ENCODE assay signal across 1 cellular context in genomic region chr1:29854700-29855276, GRCh38.
A peak's percentile ranks its signal among the peaks of the same experiment; 100 is the strongest.
TF ChIP-seq lines count a peak whose summit lies in the region.

No MANE protein-coding gene starts in this region.

TF ChIP-seq in HEK293, 187 proteins besides CTCF, POLR2A, EP300 and RAD21 (continued from another document):
- no peak for TF ChIP-seq ZNF280D (tag by site-specific recombination; IDR thresholded peaks at IDR 0.05)
- TF ChIP-seq ZBTB20 (tag by site-specific recombination; IDR thresholded peaks at IDR 0.05): peak; percentile 32; the same call in 1 of the 2 replicates
- TF ChIP-seq SALL2 (tag by site-specific recombination; IDR thresholded peaks at IDR 0.05; ENCODE audit: borderline replicate concordance): no peak
- no peak for TF ChIP-seq WT1 (tag by site-specific recombination; IDR thresholded peaks at IDR 0.05)
- TF ChIP-seq OSR2 (tag by site-specific recombination; IDR thresholded peaks at IDR 0.05): no peak
